ENCODE assay signal across 31 cellular contexts in the genomic region with DNA sequence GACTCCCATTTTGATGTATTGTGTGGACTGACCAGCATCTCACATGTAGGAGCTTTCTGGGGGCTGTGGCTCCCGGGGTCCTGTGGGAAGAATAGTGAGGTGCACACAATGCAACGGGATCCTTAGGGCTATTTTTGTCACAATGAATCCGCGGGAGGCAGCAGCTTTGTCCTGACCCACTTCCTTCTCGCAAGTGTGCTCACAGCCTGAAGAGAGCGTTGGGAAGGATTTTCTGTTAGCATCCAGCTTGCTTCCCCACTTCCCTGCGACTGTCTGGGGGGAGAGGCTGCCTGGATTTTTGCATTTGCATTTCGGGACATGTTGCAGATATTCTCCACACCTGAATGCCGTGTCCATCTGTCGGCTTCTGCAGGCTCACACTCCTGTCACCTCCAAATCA. TPM values are rescaled to one million over a fixed set of nuclear protein-coding genes. Genes with fewer than 3 reads are reported as not detected.
"Had no signal": no experiment of that assay in that cellular context is flagged by ENCODE, and none has a peak within 500 bp of the region (broad histone marks: within the 10 kb centered on the region; RNA-seq: fewer than 3 reads in every experiment).

No MANE protein-coding gene starts in this region.

- H3K4me3 ChIP-seq: heart right ventricle, hepatocyte, left ventricle myocardium inferior, lung, mucosa of descending colon, spleen, thoracic aorta, tibial artery, upper lobe of right lung had no signal

- H3K9me3 ChIP-seq: heart right ventricle, left ventricle myocardium inferior, mucosa of descending colon, neutrophil, thoracic aorta, tibial artery, upper lobe of right lung had no signal

- H3K27ac ChIP-seq: heart right ventricle, hepatocyte, left ventricle myocardium inferior, neutrophil, spleen, thoracic aorta, tibial artery, upper lobe of right lung had no signal

- H3K27me3 ChIP-seq: hepatocyte, neutrophil had no signal

- DNase-seq: heart right ventricle; islet precursor cell; left ventricle myocardium inferior; mesendoderm; midbrain; mucosa of descending colon; naive thymus-derived CD4-positive, alpha-beta T cell; occipital lobe; right cardiac atrium; small intestine; spleen; stimulated activated CD4-positive, alpha-beta T cell treated with anti-CD3 and anti-CD28 coated beads, Interleukin-1b, Interleukin-23, amount 100 ng/mL, for 48 hours; stimulated activated CD4-positive, alpha-beta T cell treated with anti-CD3 and anti-CD28 coated beads, Interleukin-2, amount 100 ng/mL, for 48 hours; stimulated activated CD4-positive, alpha-beta T cell treated with anti-CD3 and anti-CD28 coated beads, Interleukin-4, amount 100 ng/mL, for 4 hours; stimulated activated CD8-positive, alpha-beta memory T cell treated with anti-CD3 and anti-CD28 coated beads, Interleukin-4, amount 100 ng/mL, for 48 hours; stimulated activated naive CD4-positive, alpha-beta T cell treated with Interleukin-2 at 50 U/mL for 16 hours; stimulated activated naive CD8-positive, alpha-beta T cell treated with anti-CD3 and anti-CD28 coated beads, Interleukin-15, amount 100 ng/mL, for 72 hours; tibial artery; trophoblast cell; upper lobe of right lung had no signal

- ATAC-seq: heart right ventricle; mucosa of descending colon; naive thymus-derived CD4-positive, alpha-beta T cell; natural killer cell treated with Interleukin-12 subunit alpha and Interleukin-12 subunit beta and Interleukin-15 and Interleukin-18, amount 100 ng/mL, for 72 hours; right cardiac atrium; sciatic nerve; stimulated activated memory B cell treated with anti-CD40 and anti-IgM and Interleukin-4, amounts not matched to agents 10 μg/mL and 1 μg/mL and 100 μg/mL, for 72 hours; stimulated activated naive CD8-positive, alpha-beta T cell treated with anti-CD3 and anti-CD28 coated beads, Interleukin-15, amount 100 ng/mL, for 72 hours; upper lobe of right lung had no signal

- H3K36me3 ChIP-seq: heart right ventricle, left ventricle myocardium inferior, neutrophil, spleen, thoracic aorta, tibial artery, upper lobe of right lung had no signal

- H3K4me1 ChIP-seq: heart right ventricle, left ventricle myocardium inferior, spleen, tibial artery, upper lobe of right lung had no signal

RNA-seq across cellular contexts. Expression of gene FZD10, which starts 31.9 kb away (rescaled TPM):
- total RNA-seq: myocyte; naive thymus-derived CD4-positive, alpha-beta T cell; natural killer cell treated with Interleukin-12 subunit alpha and Interleukin-12 subunit beta and Interleukin-15 and Interleukin-18, amount 100 ng/mL, for 72 hours; osteocyte; pulmonary artery endothelial cell had no signal
- polyA plus RNA-seq: naive thymus-derived CD4-positive, alpha-beta T cell; neural cell had no signal
